In the genomic region with DNA sequence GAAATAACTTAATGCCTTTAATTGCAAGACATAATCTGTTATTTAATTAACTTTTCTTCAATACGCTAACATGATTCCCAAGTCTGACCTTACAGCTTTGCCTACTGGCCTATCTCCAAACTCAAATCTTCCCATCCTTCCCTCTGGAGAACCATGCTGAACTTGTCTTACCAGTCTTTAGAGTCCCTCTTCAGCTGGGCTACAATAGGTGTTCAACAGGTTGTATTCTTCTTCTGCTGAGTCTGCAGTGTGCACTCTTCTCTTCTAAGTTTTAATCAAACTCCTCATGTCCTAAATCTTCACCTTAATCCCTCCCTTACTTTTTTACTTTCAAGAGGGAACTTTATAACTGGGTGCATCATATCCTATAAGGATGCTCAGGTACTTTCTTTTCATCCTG, we compare ENCODE assay signal across 20 cellular contexts.
"Had no signal": no experiment of that assay in that cellular context is flagged by ENCODE, and none has a peak within 500 bp of the region (broad histone marks: within the 10 kb centered on the region; RNA-seq: fewer than 3 reads in every experiment).

No MANE protein-coding gene starts in this region.

- H3K36me3 ChIP-seq: MG63 had no signal

- H3K4me3 ChIP-seq: MG63 had no signal

- H3K27ac ChIP-seq: RWPE1 had no signal

- DNase-seq: KBM-7, MG63, NCI-H1092, NCI-H1105 treated with DMSO at 0.1 percent for 48 hours, NCI-H146, NCI-H1694 treated with DMSO at 0.1 percent for 48 hours, NCI-H1930, NCI-H2081, NCI-H2107, NCI-H2171 treated with DMSO at 0.1 percent for 48 hours, NCI-H345, NCI-H446 treated with DMSO at 0.1 percent for 48 hours, NCI-H524 treated with DMSO at 0.1 percent for 48 hours, NCI-H69, NCI-H774, SHP77, SK-N-SH, SW 1271, T-cell had no signal

- H3K9me3 ChIP-seq: MG63, SK-N-SH had no signal
